Comparison of ENCODE assay signal across 8 cellular contexts in genomic region chr3:150787741-150788370, GRCh38. TPM values are rescaled to one million over a fixed set of nuclear protein-coding genes. Genes with fewer than 3 reads are reported as not detected.
DNase-seq lines count a peak whose midpoint lies in the region; ATAC-seq and TF ChIP-seq lines count a peak whose summit lies in the region.

No MANE protein-coding gene starts in this region.

- no peaks in the 10 kb centered on the region for H3K9me3 ChIP-seq in right atrium auricular region
- H3K9me3 ChIP-seq in gastrocnemius medialis, result no peaks in the 10 kb centered on the region

- peak; percentile 60 to 72 for ATAC-seq in gastrocnemius medialis
- ATAC-seq in HG03095 (IDR thresholded peaks at IDR 0.05; ENCODE audit: unreplicated experiment), result no peak

- peak; percentile 94 for TF ChIP-seq CTCF in GM12864 (IDR thresholded peaks at IDR 0.05; ENCODE audit: low read depth, low read length, missing control alignments)
- TF ChIP-seq CTCF in HFFc6 (IDR thresholded peaks at IDR 0.05), result peak; percentile 95
- peak; percentile 83 to 95 for TF ChIP-seq CTCF in right atrium auricular region (IDR thresholded peaks at IDR 0.05)
- TF ChIP-seq CTCF in gastrocnemius medialis (IDR thresholded peaks at IDR 0.05 in 4 of 5, conservative IDR thresholded peaks at IDR 0.05 in 1 of 5), result peak; percentile 72 to 89 (median 77)

- no peak for TF ChIP-seq POLR2A in gastrocnemius medialis (IDR thresholded peaks at IDR 0.05)

- DNase-seq in GM12864 (ENCODE audit: low read depth), result no peak
- DNase-seq in HFFc6, result peak; percentile 55
- DNase-seq in NCI-H1105 treated with DMSO at 0.1 percent for 48 hours (lab: John Stamatoyannopoulos, UW), result peak; percentile 78
- peak; percentile 45 for DNase-seq in T-helper 22 cell (ENCODE audit: low read depth)
- peak; percentile 53 for DNase-seq in amniotic epithelial cell (ENCODE audit: low read depth)
- peak; percentile 83 for DNase-seq in right atrium auricular region (ENCODE audit: low spot score)
- DNase-seq in gastrocnemius medialis, result peak; percentile 58 to 64

- H3K36me3 Mint-ChIP-seq in HFFc6 (ENCODE audit: low read depth), result no peaks in the 10 kb centered on the region

- H3K4me1 ChIP-seq in right atrium auricular region, result peaks cover 0 to 5% of the 10 kb centered on the region in 2 donors
- H3K4me1 ChIP-seq in gastrocnemius medialis, result no peaks in the 10 kb centered on the region

- intact Hi-C loops in gastrocnemius medialis (cut with DNase I; ENCODE audit: low total_unique reads), result loop anchor here (2.0 kb wide), 2 partner anchors 77 to 359 kb away; no protein-coding TSS in a partner anchor

- H3K27ac Mint-ChIP-seq in HFFc6, result no peak overlapping the region

- peaks cover 6% of the 10 kb centered on the region; the same call in 1 of the 2 replicates for H3K9me3 Mint-ChIP-seq in HFFc6

- no peaks in the 10 kb centered on the region for H3K36me3 ChIP-seq in right atrium auricular region
- no peaks in the 10 kb centered on the region for H3K36me3 ChIP-seq in gastrocnemius medialis

- H3K27me3 ChIP-seq in right atrium auricular region (no peaks in the 10 kb centered on the region), gastrocnemius medialis (no peaks in the 10 kb centered on the region)

- H3K4me3 ChIP-seq in GM12864 (ENCODE audit: low read depth, low read length) (no peak overlapping the region), right atrium auricular region (no peak overlapping the region), gastrocnemius medialis (no peak overlapping the region)

- in situ Hi-C loops in gastrocnemius medialis (cut with MboI; ENCODE audit: low sequenced_read_pairs in 4 of 4), result loop anchor here (5.0 to 25.0 kb wide), 4 partner anchors 63 to 359 kb away; no protein-coding TSS in a partner anchor

- H3K4me3 Mint-ChIP-seq in HFFc6, result no peak overlapping the region

- peaks cover 18% of the 10 kb centered on the region for H3K27me3 Mint-ChIP-seq in HFFc6 (ENCODE audit: insufficient read depth)

- H3K27ac ChIP-seq in right atrium auricular region (no peak overlapping the region), gastrocnemius medialis (no peak overlapping the region)

- H3K4me1 Mint-ChIP-seq in HFFc6 (ENCODE audit: low read depth), result peaks cover 22% of the 10 kb centered on the region

RNA-seq across cellular contexts. Expression of gene SIAH2, which starts 24.9 kb away (rescaled TPM):
- total RNA-seq in HFFc6 (2021; fragmentation: NEBNext Ultra II Directional; extraction: Animal tissue kit (Norgen Biotek cat#: 25700)), result 10 to 100 TPM; 14.6 to 18.2 (median 15.9) TPM
- 10 to 100 TPM; 14.8 to 30.0 TPM for total RNA-seq in right atrium auricular region
- 10 to 100 TPM; 10.9 to 25.6 (median 20.0) TPM for total RNA-seq in gastrocnemius medialis
